1 cellular context compared by ENCODE assay signal in genomic region chr20:33062105-33062629, GRCh38.
TF ChIP-seq lines count a peak whose summit lies in the region.

No MANE protein-coding gene starts in this region.

TF ChIP-seq in HepG2, 621 proteins besides CTCF, POLR2A, EP300 and RAD21:
- TF ChIP-seq ATRX (CRISPR knock-in tag; IDR thresholded peaks at IDR 0.05; ENCODE audit: borderline replicate concordance) (no peak), GFI1 (CRISPR knock-in tag; IDR thresholded peaks at IDR 0.05; ENCODE audit: borderline replicate concordance) (no peak), MXD3 (CRISPR knock-in tag; IDR thresholded peaks at IDR 0.05) (no peak)
